In genomic region chr7:5429253-5429856, GRCh38 we compare ENCODE assay signal across 8 cellular contexts. TPM values are rescaled to one million over a fixed set of nuclear protein-coding genes. Genes with fewer than 3 reads are reported as not detected.
DNase-seq lines count a peak whose midpoint lies in the region; ATAC-seq, FAIRE-seq and TF ChIP-seq lines count a peak whose summit lies in the region.

No MANE protein-coding gene starts in this region.

- no peaks in the 10 kb centered on the region for H3K9me2 ChIP-seq in MM.1S (replicated peaks; ENCODE audit: insufficient read depth, low read length)

- H3K4me1 ChIP-seq in MM.1S (ENCODE audit: low read length): no peaks in the 10 kb centered on the region
- H3K4me1 ChIP-seq in lower lobe of right lung: peaks cover 29% of the 10 kb centered on the region
- H3K4me1 ChIP-seq in transverse colon: peaks cover 10 to 30% (median 26%) of the 10 kb centered on the region in 4 donors

- peak; percentile 37 to 48 for ATAC-seq in lower lobe of right lung
- ATAC-seq in HG03135 (IDR thresholded peaks at IDR 0.05; ENCODE audit: unreplicated experiment): no peak
- ATAC-seq in HG03442 (IDR thresholded peaks at IDR 0.05; ENCODE audit: unreplicated experiment): no peak

- TF ChIP-seq CTCF in MM.1S (IDR thresholded peaks at IDR 0.05; ENCODE audit: low read length): no peak
- TF ChIP-seq CTCF in coronary artery (IDR thresholded peaks at IDR 0.05): no peak
- no peak for TF ChIP-seq CTCF in lower lobe of right lung (IDR thresholded peaks at IDR 0.05)
- no peak for TF ChIP-seq CTCF in transverse colon (IDR thresholded peaks at IDR 0.05)

- WGBS in transverse colon (ENCODE audit: low coverage in 1 of 2), 2 donors: 3% methylated on average over 31 of the region's 31 CpGs; no CpG with 5 or more reads in 1 of the 2 donors

- H3K27me3 ChIP-seq in MM.1S (replicated peaks; ENCODE audit: insufficient read depth, low read length) (peaks cover 85% of the 10 kb centered on the region), lower lobe of right lung (ENCODE audit: low read depth) (no peaks in the 10 kb centered on the region), transverse colon (no peaks in the 10 kb centered on the region)

- DNase-seq in GM18507 (ENCODE audit: extremely low spot score, insufficient read length, low read depth) (no peak), MM.1S (no peak), coronary artery (ENCODE audit: low spot score) (no peak), lower lobe of right lung (peak; percentile 77), transverse colon (peak; percentile 71), HTR-8/SVneo (ENCODE audit: insufficient read length, low spot score) (no peak)

- no peak for TF ChIP-seq POLR2A in transverse colon (IDR thresholded peaks at IDR 0.05)

- no peaks in the 10 kb centered on the region for H3K79me2 ChIP-seq in MM.1S (ENCODE audit: low read length)

- intact Hi-C loops in lower lobe of right lung (cut with DNase I) (no loop called here), transverse colon (cut with DNase I; ENCODE audit: low total_unique reads) (no loop called here)

- H3K9ac ChIP-seq in MM.1S (ENCODE audit: low read length): no peak overlapping the region

- TF ChIP-seq EP300 in transverse colon (IDR thresholded peaks at IDR 0.05; ENCODE audit: low read depth): no peak

- peaks cover 8% of the 10 kb centered on the region; the same call in 1 of the 2 replicates for H3F3A ChIP-seq in MM.1S (ENCODE audit: insufficient read depth, low read length)

- peak overlapping the region; percentile 2; the same call in 1 of the 2 replicates for H3K4me2 ChIP-seq in MM.1S (ENCODE audit: low read depth, low read length)

- no peak overlapping the region for H2AFZ ChIP-seq in MM.1S (ENCODE audit: low read length)

- H3K4me3 ChIP-seq in MM.1S (ENCODE audit: low read length) (no peak overlapping the region), coronary artery (peak overlapping the region; percentile 96), lower lobe of right lung (peak overlapping the region; percentile 96), transverse colon (peak overlapping the region; percentile 36 to 99 (median 82))

- H3K9me3 ChIP-seq in MM.1S (replicated peaks; ENCODE audit: insufficient read depth, low read length): no peaks in the 10 kb centered on the region
- peaks cover 4% of the 10 kb centered on the region for H3K9me3 ChIP-seq in lower lobe of right lung
- H3K9me3 ChIP-seq in transverse colon: no peaks in the 10 kb centered on the region

- peak; percentile 33 for FAIRE-seq in GM18507 (lab: Jason Lieb, UNC)
- FAIRE-seq in HTR-8/SVneo (lab: Jason Lieb, UNC): no peak

- no peaks in the 10 kb centered on the region for H4K20me1 ChIP-seq in MM.1S (ENCODE audit: insufficient read depth, low read length)

- H3K27ac ChIP-seq in MM.1S (ENCODE audit: low read length) (no peak overlapping the region), coronary artery (peak overlapping the region; percentile 96 to 100), lower lobe of right lung (peak overlapping the region; percentile 99), transverse colon (peak overlapping the region; percentile 96 to 100 (median 98))

- H3K36me3 ChIP-seq in MM.1S (replicated peaks; ENCODE audit: insufficient read depth, low read length): no peaks in the 10 kb centered on the region
- no peaks in the 10 kb centered on the region for H3K36me3 ChIP-seq in lower lobe of right lung
- no peaks in the 10 kb centered on the region for H3K36me3 ChIP-seq in transverse colon

- in situ Hi-C loops in transverse colon (cut with MboI; ENCODE audit: low pct_ligation_motif_present in 1 of 4, low pct_unique_long_range_greater_than_20kb in 1 of 4, low sequenced_read_pairs in 3 of 4): no loop called here

RNA-seq across cellular contexts. Expression of gene TNRC18, which starts 5.7 kb away (rescaled TPM):
- 104 TPM for total RNA-seq in lower lobe of right lung
- total RNA-seq in transverse colon: 100 to 1,000 TPM in 3 of 4 donors, 10 to 100 TPM in 1; 91.2 to 430 (median 175) TPM

Comparison
In these comparisons a context has a peak if more than half of its experiments do, and no peak if none do; other contexts are left out.
1. DNase-seq: peak in lower lobe of right lung (single experiment) and transverse colon (single experiment); none in GM18507 (single experiment), MM.1S (single experiment), coronary artery (single experiment) and HTR-8/SVneo (single experiment).
2. ATAC-seq: peak in lower lobe of right lung (2 of 2); none in HG03135 (single experiment) and HG03442 (single experiment).